Comparison of ENCODE assay signal across 20 cellular contexts in the genomic region with DNA sequence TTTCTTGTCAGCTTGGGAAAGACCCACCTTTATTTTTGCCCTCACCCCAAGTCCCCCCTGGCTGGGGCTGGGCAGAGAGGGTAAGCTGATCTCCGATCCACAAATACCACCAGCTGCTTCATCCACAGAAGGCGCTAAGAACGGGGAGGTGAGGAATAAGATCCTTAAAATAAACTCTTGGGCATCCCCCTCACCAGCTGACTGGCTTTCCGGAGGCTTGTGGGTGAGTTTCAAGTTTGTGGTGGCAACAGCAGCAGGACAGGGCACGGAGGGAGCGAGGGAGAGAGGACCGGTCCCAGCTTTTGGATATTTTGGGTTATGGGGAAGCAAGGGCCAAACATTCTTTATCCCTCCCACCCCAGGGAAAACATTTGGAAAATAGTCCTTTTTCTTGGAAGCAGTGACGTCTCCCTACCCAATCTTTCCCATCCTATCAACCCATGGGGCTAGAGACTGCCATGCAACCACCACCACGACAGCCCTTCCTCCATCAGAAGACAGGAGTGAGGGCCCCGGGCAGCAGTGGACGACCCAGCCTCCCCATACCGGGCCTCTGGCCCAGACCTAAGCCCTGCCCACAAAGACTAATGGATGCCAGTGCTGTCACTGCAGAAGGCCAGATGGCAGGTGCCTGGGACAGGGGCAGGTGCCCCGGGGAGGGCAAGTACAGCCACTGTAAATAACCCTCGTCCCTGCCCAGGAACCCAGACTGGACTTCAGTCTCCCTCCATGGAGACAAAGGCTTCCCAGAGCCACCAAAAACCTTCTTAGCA. TPM values are rescaled to one million over a fixed set of nuclear protein-coding genes. Genes with fewer than 3 reads are reported as not detected.
DNase-seq lines count a peak whose midpoint lies in the region; ATAC-seq and TF ChIP-seq lines count a peak whose summit lies in the region.
"Had no signal": no experiment of that assay in that cellular context is flagged by ENCODE, and none has a peak within 500 bp of the region (broad histone marks: within the 10 kb centered on the region; RNA-seq: fewer than 3 reads in every experiment).

No MANE protein-coding gene starts in this region.

- H3K27me3 Mint-ChIP-seq in glutamatergic neuron (ENCODE audit: unreplicated experiment) (peaks cover 15% of the 10 kb centered on the region), endothelial cell (ENCODE audit: unreplicated experiment) (peaks cover 9% of the 10 kb centered on the region)

- intact Hi-C loops in upper lobe of right lung (cut with DNase I) = no loop called here

- no peak overlapping the region for H3K4me3 ChIP-seq in upper lobe of right lung
- H3K4me3 ChIP-seq: lung, spleen, testis had no signal

- TF ChIP-seq CTCF in glutamatergic neuron (IDR thresholded peaks at IDR 0.05; ENCODE audit: partially characterized antibody, unreplicated experiment) (no peak), upper lobe of right lung (IDR thresholded peaks at IDR 0.05) (no peak), endothelial cell (IDR thresholded peaks at IDR 0.05; ENCODE audit: unreplicated experiment) (no peak)

- H3K4me3 Mint-ChIP-seq in glutamatergic neuron (ENCODE audit: unreplicated experiment) (no peak overlapping the region), endothelial cell (ENCODE audit: unreplicated experiment) (no peak overlapping the region)
- H3K4me3 Mint-ChIP-seq: CD8-positive, alpha-beta T cell; HFFc6; stimulated activated effector memory CD8-positive, alpha-beta T cell treated with anti-CD3 and anti-CD28 coated beads, Interleukin-12 subunit alpha, Interleukin-12 subunit beta, amount 100 ng/mL, for 72 hours; T-helper 1 cell treated with Interleukin-12 subunit alpha and Interleukin-12 subunit beta and Interleukin-4 antibody, amounts not matched to agents 30 μg/mL and 1 μg/mL, for 36 hours had no signal

- no peaks in the 10 kb centered on the region for H3K4me1 ChIP-seq in upper lobe of right lung
- H3K4me1 ChIP-seq: spleen, testis had no signal

- H3K36me3 ChIP-seq in upper lobe of right lung = no peaks in the 10 kb centered on the region
- H3K36me3 ChIP-seq: gastroesophageal sphincter, neutrophil, spleen had no signal

- ATAC-seq in upper lobe of right lung (peak; percentile 5), HG02840 (IDR thresholded peaks at IDR 0.05; ENCODE audit: low FRiP score, unreplicated experiment) (no peak)
- ATAC-seq: CD8-positive, alpha-beta T cell had no signal

- H3K27me3 ChIP-seq in upper lobe of right lung = no peaks in the 10 kb centered on the region
- H3K27me3 ChIP-seq: gastroesophageal sphincter, testis had no signal

- peak; percentile 48 to 85 for DNase-seq in NCI-H446 (lab: John Stamatoyannopoulos, UW)
- DNase-seq in glutamatergic neuron = no peak
- DNase-seq in myocyte (ENCODE audit: low read depth) = peak; percentile 97
- no peak for DNase-seq in upper lobe of right lung
- no peak for DNase-seq in cerebellum (ENCODE audit: low spot score)
- DNase-seq in endothelial cell (ENCODE audit: low spot score) = no peak
- DNase-seq: CD8-positive, alpha-beta T cell; DMS79; HFFc6; NCI-H2081 treated with DMSO at 0.1 percent for 48 hours; NCI-H510A treated with DMSO at 0.1 percent for 48 hours; stimulated activated CD4-positive, alpha-beta T cell treated with anti-CD3 and anti-CD28 coated beads, Interleukin-2, amount 100 ng/mL, for 48 hours; testis had no signal

- peaks cover 19% of the 10 kb centered on the region for H3K9me3 Mint-ChIP-seq in glutamatergic neuron (ENCODE audit: unreplicated experiment)
- H3K9me3 Mint-ChIP-seq in endothelial cell (ENCODE audit: unreplicated experiment) = no peaks in the 10 kb centered on the region
- H3K9me3 Mint-ChIP-seq: CD8-positive, alpha-beta T cell had no signal

- H3K36me3 Mint-ChIP-seq in glutamatergic neuron (ENCODE audit: unreplicated experiment) (peaks cover 9% of the 10 kb centered on the region), endothelial cell (ENCODE audit: low read depth, unreplicated experiment) (peaks cover 4% of the 10 kb centered on the region)
- H3K36me3 Mint-ChIP-seq: CD8-positive, alpha-beta T cell; stimulated activated effector memory CD8-positive, alpha-beta T cell treated with anti-CD3 and anti-CD28 coated beads, Interleukin-12 subunit alpha, Interleukin-12 subunit beta, amount 100 ng/mL, for 72 hours had no signal

- peak overlapping the region; percentile 8 for H3K27ac Mint-ChIP-seq in glutamatergic neuron (ENCODE audit: unreplicated experiment)
- no peak overlapping the region for H3K27ac Mint-ChIP-seq in endothelial cell (ENCODE audit: unreplicated experiment)
- H3K27ac Mint-ChIP-seq: CD8-positive, alpha-beta T cell; HFFc6; stimulated activated effector memory CD8-positive, alpha-beta T cell treated with anti-CD3 and anti-CD28 coated beads, Interleukin-12 subunit alpha, Interleukin-12 subunit beta, amount 100 ng/mL, for 72 hours; T-helper 1 cell treated with Interleukin-12 subunit alpha and Interleukin-12 subunit beta and Interleukin-4 antibody, amounts not matched to agents 30 μg/mL and 1 μg/mL, for 36 hours had no signal

- H3K9me3 ChIP-seq in upper lobe of right lung = no peaks in the 10 kb centered on the region
- H3K9me3 ChIP-seq: gastroesophageal sphincter, neutrophil, testis had no signal

- no peak overlapping the region for H3K27ac ChIP-seq in upper lobe of right lung
- H3K27ac ChIP-seq: neutrophil, spleen, testis had no signal

- peaks cover 24% of the 10 kb centered on the region for H3K4me1 Mint-ChIP-seq in glutamatergic neuron (ENCODE audit: low read depth, unreplicated experiment)
- peaks cover 5% of the 10 kb centered on the region for H3K4me1 Mint-ChIP-seq in endothelial cell (ENCODE audit: unreplicated experiment)

RNA-seq across cellular contexts. Expression of a gene that starts 20.5 kb away (rescaled TPM):
- total RNA-seq in glutamatergic neuron (ENCODE audit: unreplicated experiment) = 0.32 TPM
- total RNA-seq in myocyte = 237 and 326 TPM in 2 replicates
- polyA plus RNA-seq in myocyte (2012) = 133 TPM
- total RNA-seq in upper lobe of right lung = 70.0 TPM
- total RNA-seq in cerebellum = 1.3 TPM
- total RNA-seq in endothelial cell (ENCODE audit: unreplicated experiment) = 2.7 TPM
- total RNA-seq: CD8-positive, alpha-beta T cell had no signal

Comparison
In these comparisons a context has a peak if more than half of its experiments do, and no peak if none do; other contexts are left out.
1. DNase-seq: peak in NCI-H446 (2 of 2) and myocyte (single experiment); none in glutamatergic neuron (single experiment), upper lobe of right lung (single experiment), cerebellum (single experiment) and endothelial cell (single experiment).
2. RNA of a gene that starts 20.5 kb away (total RNA-seq): 237 to 326 TPM in myocyte and 70.0 TPM in upper lobe of right lung (single experiment); 2.7 TPM in endothelial cell (single experiment), 1.3 TPM in cerebellum (single experiment) and 0.32 TPM in glutamatergic neuron (single experiment); every median in the first group is over 10 times any median in the second.